8 cellular contexts compared by ENCODE assay signal in the genomic region with DNA sequence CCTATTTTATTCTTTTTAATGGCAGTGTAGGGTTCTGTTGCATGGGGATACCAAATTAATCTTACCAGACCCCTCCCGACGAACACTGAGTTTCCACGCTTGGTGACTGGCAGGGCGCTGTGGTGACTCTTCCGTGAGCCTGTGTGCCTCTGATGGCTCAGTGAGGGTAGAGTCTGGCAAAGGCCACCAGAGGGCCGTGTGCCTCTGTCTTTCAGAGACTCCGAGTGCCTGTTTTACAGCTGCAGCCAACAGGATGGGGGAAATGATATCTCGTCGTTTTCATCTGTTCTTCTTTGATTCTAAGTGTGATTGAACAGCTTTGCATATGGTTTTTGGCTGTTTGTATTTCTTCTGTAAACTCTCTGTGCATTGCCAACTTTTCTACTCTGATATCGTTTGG.
A peak's percentile ranks its signal among the peaks of the same experiment; 100 is the strongest.
DNase-seq lines count a peak whose midpoint lies in the region; ATAC-seq and TF ChIP-seq lines count a peak whose summit lies in the region.

No MANE protein-coding gene starts in this region.

- no peak overlapping the region for H3K4me3 ChIP-seq in IMR-90 (ENCODE audit: insufficient read depth, low read depth, low read length)
- no peak overlapping the region for H3K4me3 ChIP-seq in SJCRH30

- BruUV-seq in IMR-90 (replicated peaks; lab: Mats Ljungman, UMichigan) = no TSS peak

- no peak overlapping the region for H3K9ac ChIP-seq in IMR-90 (ENCODE audit: low read depth, low read length)

- no peak overlapping the region for H3K4me2 ChIP-seq in IMR-90 (ENCODE audit: low read depth, low read length)

- POLR2A ChIA-PET in IMR-90 (lab: Charles Lee; ENCODE audit: unreplicated experiment) = no interaction called here

- ATAC-seq in GM21576 (IDR thresholded peaks at IDR 0.05; ENCODE audit: unreplicated experiment) (peak; percentile 97), IMR-90 (ENCODE audit: low read depth) (peak; percentile 93)

- no peak overlapping the region for H3K14ac ChIP-seq in IMR-90 (replicated peaks; ENCODE audit: low read depth, low read length)

- H2AFZ ChIP-seq in IMR-90 (replicated peaks; ENCODE audit: low read length, poor library complexity) = peak overlapping the region; percentile 66

- H2BK20ac ChIP-seq in IMR-90 (ENCODE audit: low read depth, low read length) = no peak overlapping the region

- H4K91ac ChIP-seq in IMR-90 (ENCODE audit: insufficient read depth, low read depth, low read length) = no peak overlapping the region

- TF ChIP-seq POLR2A in IMR-90 (IDR thresholded peaks at IDR 0.05; ENCODE audit: low read depth, low read length) = no peak

- in situ Hi-C loops in IMR-90 (cut with MboI; ENCODE audit: low sequenced_read_pairs) = no loop called here

- H2AK9ac ChIP-seq in IMR-90 (replicated peaks; ENCODE audit: low read depth, low read length, poor library complexity) = no peak overlapping the region

- H2BK120ac ChIP-seq in IMR-90 (ENCODE audit: low read depth, low read length) = no peak overlapping the region

- no peaks in the 10 kb centered on the region for H3K27me3 ChIP-seq in IMR-90 (ENCODE audit: control insufficient read depth, insufficient read depth, low read length)
- H3K27me3 ChIP-seq in SJCRH30 = no peaks in the 10 kb centered on the region

- no peak overlapping the region for H2BK15ac ChIP-seq in IMR-90 (ENCODE audit: low read depth, low read length)

- H3K4ac ChIP-seq in IMR-90 (ENCODE audit: low read depth, low read length) = no peak overlapping the region

- H2BK5ac ChIP-seq in IMR-90 (ENCODE audit: low read depth, low read length, poor library complexity, severe bottlenecking) = no peak overlapping the region

- H3K4me1 ChIP-seq in IMR-90 (ENCODE audit: control insufficient read depth, insufficient read depth, low read length) (peaks cover 5% of the 10 kb centered on the region), SJCRH30 (peaks cover 7% of the 10 kb centered on the region; the same call in 1 of the 2 replicates)

- H3K9me1 ChIP-seq in IMR-90 (ENCODE audit: insufficient read depth, low read length) = peaks cover 3% of the 10 kb centered on the region; the same call in 1 of the 2 replicates

- H4K20me1 ChIP-seq in IMR-90 (ENCODE audit: insufficient read depth, low read length) = no peaks in the 10 kb centered on the region

- H3K56ac ChIP-seq in IMR-90 (ENCODE audit: extremely low read depth, insufficient read depth, low read length) = no peak overlapping the region

- H3K9me3 ChIP-seq in IMR-90 (ENCODE audit: control insufficient read depth, insufficient read depth, low read length) = no peaks in the 10 kb centered on the region
- H3K9me3 ChIP-seq in SJCRH30 (replicated peaks) = no peaks in the 10 kb centered on the region

- intact Hi-C loops in IMR-90 (cut with micrococcal nuclease) = loop anchor here (1.0 to 5.0 kb wide), 5 partner anchors 61 to 730 kb away; no protein-coding TSS in a partner anchor

- H3K18ac ChIP-seq in IMR-90 (ENCODE audit: low read depth, low read length) = no peak overlapping the region

- peaks cover 0 to 7% of the 10 kb centered on the region in 2 experiments; a peak in 2 of 4 replicates for H3K79me1 ChIP-seq in IMR-90 (ENCODE audit: low read depth in 1 of 2, low read length in 2 of 2)

- no peak overlapping the region for H4K8ac ChIP-seq in IMR-90 (ENCODE audit: low read depth in 2 of 2, low read length in 2 of 2)

- H2AK5ac ChIP-seq in IMR-90 (ENCODE audit: low read depth, low read length) = no peak overlapping the region

- WGBS in IMR-90 (ENCODE audit: extremely low coverage in 2 of 2, insufficient read length in 1 of 2), 2 experiments = 55% methylated on average over 4 of the region's 10 CpGs; no CpG with 5 or more reads in 1 of the 2 experiments

- peak; percentile 68 for TF ChIP-seq RAD21 in IMR-90 (IDR thresholded peaks at IDR 0.05; ENCODE audit: low read length)

- DNase-seq in GM04504 (ENCODE audit: low read depth) = peak; percentile 19
- peak; percentile 58 for DNase-seq in IMR-90
- peak; percentile 9 to 41 for DNase-seq in SJCRH30
- peak in 49 of 58 donors; percentile 12 to 76 (median 46) for DNase-seq in anterior cingulate cortex (lab: John Stamatoyannopoulos, UW)
- DNase-seq in iPS DF 4.7 (ENCODE audit: extremely low read depth, low spot score) = peak; percentile 41
- DNase-seq in stimulated activated CD4-positive, alpha-beta T cell treated with anti-CD3 and anti-CD28 coated beads, Interleukin-15, amount 100 ng/mL, for 24 hours = peak; percentile 48
- DNase-seq in DMS79 (lab: John Stamatoyannopoulos, UW) = no peak

- dilution Hi-C loops in IMR-90 (cut with HindIII; ENCODE audit: low sequenced_read_pairs, unreplicated experiment) = no loop called here

- peaks cover 32% of the 10 kb centered on the region for H3K36me3 ChIP-seq in IMR-90 (ENCODE audit: control insufficient read depth, insufficient read depth, low read length)
- H3K36me3 ChIP-seq in SJCRH30 = no peaks in the 10 kb centered on the region

- peak; percentile 63 for TF ChIP-seq CTCF in IMR-90 (conservative IDR thresholded peaks at IDR 0.05; ENCODE audit: low read depth, low read length)

- H3K27ac ChIP-seq in IMR-90 (ENCODE audit: insufficient read depth, low read length) (no peak overlapping the region), SJCRH30 (no peak overlapping the region)

- CTCF ChIA-PET in IMR-90 (lab: Yijun Ruan, JAX) = interaction anchor here (0.7 to 1.3 kb wide), 6 partner anchors 10 to 395 kb away, joined by 3 to 6 read pairs (median 5); no protein-coding TSS in a partner anchor

- no peak overlapping the region for H4K5ac ChIP-seq in IMR-90 (ENCODE audit: low read depth, low read length)

- H3K23ac ChIP-seq in IMR-90 (ENCODE audit: low read depth, low read length) = no peak overlapping the region

TF ChIP-seq in IMR-90, 13 proteins besides CTCF, POLR2A, EP300 and RAD21:
- TF ChIP-seq SMC3 (IDR thresholded peaks at IDR 0.05; ENCODE audit: low read depth, low read length) = peak; percentile 49
- TF ChIP-seq, protein P1, sequence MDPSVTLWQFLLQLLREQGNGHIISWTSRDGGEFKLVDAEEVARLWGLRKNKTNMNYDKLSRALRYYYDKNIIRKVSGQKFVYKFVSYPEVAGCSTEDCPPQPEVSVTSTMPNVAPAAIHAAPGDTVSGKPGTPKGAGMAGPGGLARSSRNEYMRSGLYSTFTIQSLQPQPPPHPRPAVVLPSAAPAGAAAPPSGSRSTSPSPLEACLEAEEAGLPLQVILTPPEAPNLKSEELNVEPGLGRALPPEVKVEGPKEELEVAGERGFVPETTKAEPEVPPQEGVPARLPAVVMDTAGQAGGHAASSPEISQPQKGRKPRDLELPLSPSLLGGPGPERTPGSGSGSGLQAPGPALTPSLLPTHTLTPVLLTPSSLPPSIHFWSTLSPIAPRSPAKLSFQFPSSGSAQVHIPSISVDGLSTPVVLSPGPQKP (IDR thresholded peaks at IDR 0.05; ENCODE audit: borderline replicate concordance, low read depth, low read length) = no peak
